Comparison of ENCODE assay signal across 11 cellular contexts in the genomic region with DNA sequence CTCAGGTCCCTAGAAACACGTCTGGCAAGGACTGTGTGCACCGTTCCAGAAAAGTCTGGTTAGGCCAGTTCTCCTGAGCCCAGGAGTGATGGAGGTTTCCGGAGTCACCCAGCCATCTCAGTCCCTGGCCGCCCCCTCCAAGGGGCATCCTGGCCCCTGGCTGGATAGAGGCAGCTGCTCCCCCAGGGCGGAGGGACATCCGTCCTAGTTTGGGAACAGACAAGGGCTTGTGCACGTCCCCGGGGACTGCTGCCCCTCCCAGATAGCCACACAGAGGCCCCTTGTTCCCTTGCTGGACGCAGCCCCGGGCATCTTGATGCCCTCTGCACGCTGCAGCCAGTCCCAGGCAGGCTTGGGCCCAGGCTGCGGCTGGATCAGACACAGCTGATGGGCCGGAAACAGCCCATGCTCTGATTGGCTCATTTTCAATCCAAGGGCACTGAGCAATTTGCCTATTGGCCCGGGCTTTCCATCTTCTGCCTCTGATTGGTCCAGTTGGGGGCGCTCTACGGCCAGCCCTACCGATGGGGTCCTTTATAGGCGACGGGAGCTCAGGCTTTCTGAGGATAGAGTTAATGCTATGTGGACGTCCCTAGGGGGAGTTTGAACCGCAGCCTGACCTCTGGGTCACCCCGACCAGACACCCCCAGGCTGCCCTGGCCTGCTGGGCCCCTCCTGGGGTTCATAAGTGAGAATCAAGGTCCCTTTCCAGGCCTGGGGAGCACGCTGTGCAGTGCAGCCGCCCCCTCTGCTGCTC. TPM values are rescaled to one million over a fixed set of nuclear protein-coding genes. Genes with fewer than 3 reads are reported as not detected.
DNase-seq lines count a peak whose midpoint lies in the region; ATAC-seq and TF ChIP-seq lines count a peak whose summit lies in the region.
"Had no signal": no experiment of that assay in that cellular context is flagged by ENCODE, and none has a peak within 500 bp of the region (broad histone marks: within the 10 kb centered on the region; RNA-seq: fewer than 3 reads in every experiment).

No MANE protein-coding gene starts in this region.

- no peaks in the 10 kb centered on the region for H3K9me3 ChIP-seq in SK-N-SH
- H3K9me3 ChIP-seq in upper lobe of left lung: no peaks in the 10 kb centered on the region
- H3K9me3 ChIP-seq: neutrophil had no signal

- H3K27me3 ChIP-seq in SK-N-SH (ENCODE audit: insufficient read depth) (no peaks in the 10 kb centered on the region), upper lobe of left lung (no peaks in the 10 kb centered on the region)

- H3K9me2 ChIP-seq in SK-N-SH: no peaks in the 10 kb centered on the region

- H3K9me3 Mint-ChIP-seq in mesothelial cell of epicardium: no peaks in the 10 kb centered on the region
- H3K9me3 Mint-ChIP-seq: stimulated activated naive B cell treated with anti-CD40 and anti-IgM and Interleukin-4, amounts not matched to agents 10 μg/mL and 1 μg/mL and 100 μg/mL, for 72 hours had no signal

- no peak for TF ChIP-seq EP300 in SK-N-SH (IDR thresholded peaks at IDR 0.05; ENCODE audit: borderline replicate concordance in 1 of 2, low read depth in 1 of 2, low read length in 1 of 2)
- TF ChIP-seq EP300 in upper lobe of left lung (IDR thresholded peaks at IDR 0.05): peak in 1 of 4 donors; percentile 11

- H3K9ac ChIP-seq in SK-N-SH: no peak overlapping the region

- peaks cover 16% of the 10 kb centered on the region for H3K4me1 Mint-ChIP-seq in mesothelial cell of epicardium

- peak; percentile 74 for DNase-seq in SK-N-SH
- peak; percentile 77 for DNase-seq in epidermal melanocyte (ENCODE audit: insufficient read length, low spot score)
- no peak for DNase-seq in mesothelial cell of epicardium (ENCODE audit: low spot score in 2 of 2, unreplicated experiment in 2 of 2)
- DNase-seq in upper lobe of left lung: peak in 1 of 2 donors; percentile 67
- DNase-seq in NCI-H82 treated with DMSO at 0.1 percent for 48 hours (lab: John Stamatoyannopoulos, UW; ENCODE audit: unreplicated experiment): no peak
- DNase-seq: 8988T; stimulated activated naive B cell treated with anti-CD40 and anti-IgM and Interleukin-4, amounts not matched to agents 10 μg/mL and 1 μg/mL and 100 μg/mL, for 72 hours had no signal

- peak overlapping the region in 1 of 2 experiments; percentile 85; a peak in 2 of 4 replicates for H3K27ac ChIP-seq in SK-N-SH (ENCODE audit: low read depth in 2 of 2, low read length in 1 of 2)
- H3K27ac ChIP-seq in upper lobe of left lung: peak overlapping the region; percentile 70 to 95 (median 82)
- H3K27ac ChIP-seq: neutrophil had no signal

- TF ChIP-seq POLR2A in upper lobe of left lung (IDR thresholded peaks at IDR 0.05): peak in 1 of 4 donors; percentile 13

- H3K79me2 ChIP-seq in SK-N-SH (ENCODE audit: insufficient read depth): peaks cover 10% of the 10 kb centered on the region; the same call in 1 of the 2 replicates

- TF ChIP-seq RAD21 in SK-N-SH (IDR thresholded peaks at IDR 0.05; ENCODE audit: low read length): no peak

- peaks cover 0 to 26% of the 10 kb centered on the region in 2 experiments; a peak in 1 of 4 replicates for H3K4me1 ChIP-seq in SK-N-SH (ENCODE audit: control insufficient read depth in 1 of 2, insufficient read depth in 2 of 2, low read depth in 1 of 2, low read length in 1 of 2)
- H3K4me1 ChIP-seq in upper lobe of left lung: peaks cover 19 to 53% (median 25%) of the 10 kb centered on the region in 4 donors

- H3K4me3 ChIP-seq in SK-N-SH (ENCODE audit: low read depth in 2 of 2, low read length in 1 of 2) (no peak overlapping the region; a peak in 1 of 4 replicates), upper lobe of left lung (peak overlapping the region in 1 of 4 donors; percentile 23)

- CTCF ChIA-PET in SK-N-SH (lab: Yijun Ruan, JAX): interaction anchor here (0.9 to 5.5 kb wide), 13 partner anchors 8 to 161 kb away, joined by 3 to 54 read pairs (median 4); a partner anchor contains a TSS

- H3K27ac Mint-ChIP-seq in mesothelial cell of epicardium: peak overlapping the region; percentile 12
- H3K27ac Mint-ChIP-seq: stimulated activated naive B cell treated with anti-CD40 and anti-IgM and Interleukin-4, amounts not matched to agents 10 μg/mL and 1 μg/mL and 100 μg/mL, for 72 hours had no signal

- peaks cover 4% of the 10 kb centered on the region for H3F3A ChIP-seq in SK-N-SH (replicated peaks; ENCODE audit: insufficient read depth)

- H3K36me3 Mint-ChIP-seq in mesothelial cell of epicardium: peaks cover 8% of the 10 kb centered on the region

- WGBS in SK-N-SH (ENCODE audit: low lambda C conversion rate): 80% methylated on average over 16 of the region's 24 CpGs
- WGBS in upper lobe of left lung, 2 donors: 66% methylated on average over 24 of the region's 24 CpGs; no CpG with 5 or more reads in 1 of the 2 donors

- ATAC-seq in SK-N-SH treated with all-trans-retinoic acid at 6 μM for 48 hours (no peak), upper lobe of left lung (ENCODE audit: low FRiP score in 2 of 2) (no peak), esophagus mucosa (no peak), GM18498 (IDR thresholded peaks at IDR 0.05; ENCODE audit: unreplicated experiment) (no peak)
- ATAC-seq: stimulated activated naive B cell treated with anti-CD40 and anti-IgM and Interleukin-4, amounts not matched to agents 10 μg/mL and 1 μg/mL and 100 μg/mL, for 72 hours had no signal

- no peak overlapping the region for H2AFZ ChIP-seq in SK-N-SH (ENCODE audit: low read depth)

- no peak overlapping the region for H3K4me3 Mint-ChIP-seq in mesothelial cell of epicardium
- H3K4me3 Mint-ChIP-seq: stimulated activated naive B cell treated with anti-CD40 and anti-IgM and Interleukin-4, amounts not matched to agents 10 μg/mL and 1 μg/mL and 100 μg/mL, for 72 hours had no signal

- H3K36me3 ChIP-seq in SK-N-SH (replicated peaks in 1 of 2; ENCODE audit: control insufficient read depth in 1 of 2, insufficient read depth in 2 of 2, low read length in 1 of 2) (no peaks in the 10 kb centered on the region), upper lobe of left lung (peaks cover 6 to 16% (median 13%) of the 10 kb centered on the region in 4 donors)
- H3K36me3 ChIP-seq: neutrophil had no signal

- POLR2A ChIA-PET in SK-N-SH (lab: Yijun Ruan, JAX): interaction anchor here (0.7 to 1.1 kb wide), 3 partner anchors 40 to 1187 kb away, joined by 3 to 4 read pairs (median 3); no protein-coding TSS in a partner anchor

- no peaks in the 10 kb centered on the region for H3K27me3 Mint-ChIP-seq in mesothelial cell of epicardium (ENCODE audit: low read depth)
- H3K27me3 Mint-ChIP-seq: stimulated activated naive B cell treated with anti-CD40 and anti-IgM and Interleukin-4, amounts not matched to agents 10 μg/mL and 1 μg/mL and 100 μg/mL, for 72 hours had no signal

- no peak overlapping the region for H3K4me2 ChIP-seq in SK-N-SH

- H4K20me1 ChIP-seq in SK-N-SH (ENCODE audit: insufficient read depth): 0 out of 2 replicates have a peak, but pooled peaks cover 4% of the 10 kb centered on the region

- TF ChIP-seq CTCF in SK-N-SH (IDR thresholded peaks at IDR 0.05) (peak; percentile 26; the same call in 1 of the 2 replicates), mesothelial cell of epicardium (IDR thresholded peaks at IDR 0.05; ENCODE audit: unreplicated experiment) (peak; percentile 28), upper lobe of left lung (IDR thresholded peaks at IDR 0.05) (no peak)

TF ChIP-seq in SK-N-SH, 30 proteins besides CTCF, POLR2A, EP300 and RAD21:
- TF ChIP-seq TCF12 (IDR thresholded peaks at IDR 0.05): no peak
- peak; percentile 67 for TF ChIP-seq RFX5 (IDR thresholded peaks at IDR 0.05; ENCODE audit: low read length)
- TF ChIP-seq RCOR1 (IDR thresholded peaks at IDR 0.05; ENCODE audit: low read length): 0 out of 2 replicates have a peak, but pooled peaks have one; percentile 9

RNA-seq across cellular contexts. Expression of a gene that starts 3.7 kb away (rescaled TPM):
- polyA plus RNA-seq in SK-N-SH (2012; rRNA removed): 3.6 and 3.8 TPM in 2 replicates
- 2.1 and 2.5 TPM in 2 replicates for polyA plus RNA-seq in SK-N-SH (2012; cell fraction: cytosol; rRNA removed)
- 3.3 and 4.4 TPM in 2 replicates for polyA plus RNA-seq in SK-N-SH (2012; cell fraction: nucleus; rRNA removed)
- 34.6 to 36.9 TPM (median 34.9 TPM) in 3 replicates for total RNA-seq in mesothelial cell of epicardium
- 10 to 100 TPM in 4 of 6 donors, 1 to 10 TPM in 2; 9.1 to 30.0 (median 16.0) TPM for total RNA-seq in upper lobe of left lung
- 2.5 TPM for total RNA-seq in esophagus mucosa

RNA-seq across cellular contexts. Expression of a gene that starts 24.6 kb away (rescaled TPM):
- 76.0 and 110 TPM in 2 replicates for polyA plus RNA-seq in SK-N-SH (2012; rRNA removed)
- 47.1 and 75.1 TPM in 2 replicates for polyA plus RNA-seq in SK-N-SH (2012; cell fraction: cytosol; rRNA removed)
- 101 and 137 TPM in 2 replicates for polyA plus RNA-seq in SK-N-SH (2012; cell fraction: nucleus; rRNA removed)
- 54.1 to 57.4 TPM (median 54.4 TPM) in 3 replicates for total RNA-seq in mesothelial cell of epicardium
- 10 to 100 TPM; 23.0 to 70.8 (median 45.0) TPM for total RNA-seq in upper lobe of left lung
- 68.7 TPM for total RNA-seq in esophagus mucosa

RNA-seq across cellular contexts. Expression of a gene that starts 32.6 kb away (rescaled TPM):
- polyA plus RNA-seq in SK-N-SH (2012; rRNA removed): 46.1 and 58.3 TPM in 2 replicates
- 33.8 and 37.3 TPM in 2 replicates for polyA plus RNA-seq in SK-N-SH (2012; cell fraction: cytosol; rRNA removed)
- 151 and 170 TPM in 2 replicates for polyA plus RNA-seq in SK-N-SH (2012; cell fraction: nucleus; rRNA removed)
- total RNA-seq in mesothelial cell of epicardium: 110 to 115 TPM (median 112 TPM) in 3 replicates
- 100 to 1,000 TPM in 1 of 6 donors, 10 to 100 TPM in 5; 54.0 to 166 (median 63.9) TPM for total RNA-seq in upper lobe of left lung
- total RNA-seq in esophagus mucosa: 63.7 TPM

RNA-seq across cellular contexts. Expression of a gene that starts 43.5 kb away (rescaled TPM):
- polyA plus RNA-seq in SK-N-SH (2012; rRNA removed): 14.5 and 14.8 TPM in 2 replicates
- polyA plus RNA-seq in SK-N-SH (2012; cell fraction: cytosol; rRNA removed): 7.0 and 9.5 TPM in 2 replicates
- polyA plus RNA-seq in SK-N-SH (2012; cell fraction: nucleus; rRNA removed): 27.0 and 35.4 TPM in 2 replicates
- total RNA-seq in mesothelial cell of epicardium (9.0 to 11.6 TPM (median 9.6 TPM) in 3 replicates), upper lobe of left lung (100 to 1,000 TPM; 190 to 791 (median 356) TPM), esophagus mucosa (3.5 TPM)

RNA-seq across cellular contexts. Expression of a gene that starts 59.4 kb away (rescaled TPM):
- polyA plus RNA-seq in SK-N-SH (2012; rRNA removed): 0.05 TPM in 2 replicates
- polyA plus RNA-seq in SK-N-SH (2012; cell fraction: cytosol; rRNA removed): 0.03 and 0.05 TPM in 2 replicates
- polyA plus RNA-seq in SK-N-SH (2012; cell fraction: nucleus; rRNA removed): 0.11 and 0.20 TPM in 2 replicates
- total RNA-seq in mesothelial cell of epicardium: 2.0 to 2.6 TPM (median 2.4 TPM) in 3 replicates
- 10 to 100 TPM in 5 of 6 donors, 1 to 10 TPM in 1; 6.3 to 24.3 (median 12.0) TPM for total RNA-seq in upper lobe of left lung
- not detected for total RNA-seq in esophagus mucosa

Comparison
In these comparisons a context has a peak if more than half of its experiments do, and no peak if none do; other contexts are left out.
1. DNase-seq: peak in SK-N-SH (single experiment) and epidermal melanocyte (single experiment); none in mesothelial cell of epicardium (0 of 2) and NCI-H82 treated with DMSO at 0.1 percent for 48 hours (single experiment).
2. CTCF ChIP-seq: peak in SK-N-SH (single experiment) and mesothelial cell of epicardium (single experiment); none in upper lobe of left lung (0 of 6).